In the genomic region with DNA sequence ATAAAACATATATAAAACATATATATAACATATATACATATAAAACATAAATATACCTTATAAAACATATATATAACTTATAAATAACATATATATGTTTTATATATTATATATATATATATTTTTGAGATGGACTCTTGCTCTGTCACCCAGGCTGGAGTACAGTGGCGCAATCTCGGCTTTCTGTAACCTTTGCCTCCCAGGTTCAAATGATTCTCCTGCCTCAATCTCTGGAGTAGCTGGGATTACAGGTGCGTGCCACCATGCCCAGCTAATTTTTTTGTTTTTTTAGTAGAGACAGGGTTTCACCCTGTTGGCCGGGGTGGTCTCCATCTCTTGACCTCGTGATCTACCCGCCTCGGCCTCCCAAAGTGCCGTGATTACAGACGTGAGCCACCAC, we compare ENCODE assay signal across 5 cellular contexts. TPM values are rescaled to one million over a fixed set of nuclear protein-coding genes. Genes with fewer than 3 reads are reported as not detected.
"Had no signal": no experiment of that assay in that cellular context is flagged by ENCODE, and none has a peak within 500 bp of the region (broad histone marks: within the 10 kb centered on the region; RNA-seq: fewer than 3 reads in every experiment).

No MANE protein-coding gene starts in this region.

RNA-seq across cellular contexts. Expression of gene AGXT2, which starts 54.0 kb away (rescaled TPM):
- total RNA-seq: HT-29, HT1080, IMR-90, K562 had no signal
- polyA plus RNA-seq: IgD-negative memory B cell, IMR-90, K562 had no signal
